In genomic region chr19:18429717-18430416, GRCh38 we compare ENCODE assay signal across 8 cellular contexts. TPM values are rescaled to one million over a fixed set of nuclear protein-coding genes. Genes with fewer than 3 reads are reported as not detected.
DNase-seq lines count a peak whose midpoint lies in the region; ATAC-seq and TF ChIP-seq lines count a peak whose summit lies in the region.

No MANE protein-coding gene starts in this region.

- H3K36me3 ChIP-seq in KOPT-K1 (ENCODE audit: insufficient read depth, low read length) (peaks cover 51% of the 10 kb centered on the region), neural progenitor cell (no peaks in the 10 kb centered on the region)

- CTCF ChIA-PET in CD4-positive, alpha-beta T cell (lab: Charles Lee), result interaction anchor here (1.7 kb wide), 1 partner anchor 11 kb away, joined by 6 read pairs; no protein-coding TSS in a partner anchor

- peaks cover 47% of the 10 kb centered on the region for H3K4me1 ChIP-seq in neural progenitor cell

- no peak overlapping the region for H2AFZ ChIP-seq in neural progenitor cell (replicated peaks)

- H3K4me3 ChIP-seq in choroid plexus epithelial cell (ENCODE audit: low read depth, low read length), result peak overlapping the region; percentile 56
- H3K4me3 ChIP-seq in neural progenitor cell, result peak overlapping the region; percentile 65

- no peaks in the 10 kb centered on the region for H3K36me3 Mint-ChIP-seq in CD4-positive, alpha-beta T cell (ENCODE audit: low read depth)
- H3K36me3 Mint-ChIP-seq in neural progenitor cell, result no peaks in the 10 kb centered on the region

- H3K9ac ChIP-seq in neural progenitor cell, result no peak overlapping the region

- peaks cover 6% of the 10 kb centered on the region for H3K79me2 ChIP-seq in neural progenitor cell (ENCODE audit: low read depth)

- TF ChIP-seq CTCF in CD4-positive, alpha-beta T cell (IDR thresholded peaks at IDR 0.05), result no peak
- TF ChIP-seq CTCF in choroid plexus epithelial cell (conservative IDR thresholded peaks at IDR 0.05; ENCODE audit: low read depth, low read length), result no peak
- no peak for TF ChIP-seq CTCF in neural progenitor cell (IDR thresholded peaks at IDR 0.05)

- H3K4me2 ChIP-seq in neural progenitor cell, result peak overlapping the region; percentile 88

- intact Hi-C loops in CD4-positive, alpha-beta T cell (cut with DNase I, micrococcal nuclease), result no loop called here

- peak overlapping the region; percentile 83 for H3K4me3 Mint-ChIP-seq in CD4-positive, alpha-beta T cell
- H3K4me3 Mint-ChIP-seq in neural progenitor cell, result peak overlapping the region; percentile 76

- peak overlapping the region; percentile 81 for H3K27ac Mint-ChIP-seq in CD4-positive, alpha-beta T cell
- H3K27ac Mint-ChIP-seq in neural progenitor cell, result peak overlapping the region; percentile 69

- POLR2A ChIA-PET in CD4-positive, alpha-beta T cell (lab: Charles Lee), result interaction anchor here (1.2 to 2.3 kb wide), 4 partner anchors 10 to 278 kb away, joined by 3 to 21 read pairs (median 5); partner anchors contain the start of genes PIK3R2 and SSBP4

- peaks cover 17% of the 10 kb centered on the region for H4K20me1 ChIP-seq in neural progenitor cell (ENCODE audit: low read depth)

- no peaks in the 10 kb centered on the region for H3K27me3 Mint-ChIP-seq in CD4-positive, alpha-beta T cell
- H3K27me3 Mint-ChIP-seq in neural progenitor cell (ENCODE audit: insufficient read depth, low read depth), result peaks cover 10% of the 10 kb centered on the region

- H3K9me3 ChIP-seq in CD4-positive, alpha-beta T cell (ENCODE audit: control insufficient read depth, low read length), result no peaks in the 10 kb centered on the region
- H3K9me3 ChIP-seq in KOPT-K1 (ENCODE audit: insufficient read depth, low read length, poor library complexity, severe bottlenecking) (no peaks in the 10 kb centered on the region), neural progenitor cell (ENCODE audit: low read depth) (no peaks in the 10 kb centered on the region)

- H3K27ac ChIP-seq in CD4-positive, alpha-beta T cell (ENCODE audit: low read depth, low read length), result peak overlapping the region; percentile 78
- H3K27ac ChIP-seq in KOPT-K1 (ENCODE audit: low read depth, low read length, poor library complexity, severe bottlenecking), result peak overlapping the region; percentile 55
- peak overlapping the region; percentile 50 for H3K27ac ChIP-seq in neural progenitor cell

- no peaks in the 10 kb centered on the region for H3K27me3 ChIP-seq in CD4-positive, alpha-beta T cell (ENCODE audit: control insufficient read depth, insufficient read depth, low read length)
- no peaks in the 10 kb centered on the region for H3K27me3 ChIP-seq in neural progenitor cell

- no peak for DNase-seq in CD4-positive, alpha-beta T cell
- DNase-seq in choroid plexus epithelial cell (ENCODE audit: low read depth), result peak; percentile 52
- DNase-seq in neural progenitor cell (ENCODE audit: low spot score), result no peak
- no peak for DNase-seq in NCI-H2107 (lab: John Stamatoyannopoulos, UW)
- no peak for DNase-seq in activated effector memory CD4-positive, alpha-beta T cell treated with anti-CD3 and anti-CD28 coated beads, Interleukin-2, amount 50 U/mL, for 16 hours
- DNase-seq in NCI-H69 (lab: John Stamatoyannopoulos, UW), result no peak

- ATAC-seq in CD4-positive, alpha-beta T cell (ENCODE audit: poor library complexity), result no peak
- ATAC-seq in GM19452 (IDR thresholded peaks at IDR 0.05; ENCODE audit: unreplicated experiment), result no peak

- H3F3A ChIP-seq in neural progenitor cell (ENCODE audit: low read depth), result peaks cover 53% of the 10 kb centered on the region

- H3K4me1 Mint-ChIP-seq in CD4-positive, alpha-beta T cell (ENCODE audit: low read depth), result peaks cover 33% of the 10 kb centered on the region
- peaks cover 31% of the 10 kb centered on the region for H3K4me1 Mint-ChIP-seq in neural progenitor cell

- no peaks in the 10 kb centered on the region for H3K9me3 Mint-ChIP-seq in CD4-positive, alpha-beta T cell
- no peaks in the 10 kb centered on the region for H3K9me3 Mint-ChIP-seq in neural progenitor cell

RNA-seq across cellular contexts. Expression of gene ISYNA1, which starts 8.1 kb away (rescaled TPM):
- 10 to 100 TPM; 34.1 to 41.3 TPM for total RNA-seq in CD4-positive, alpha-beta T cell
- 81.7 and 203 TPM in 2 replicates for total RNA-seq in neural progenitor cell (ENCODE audit: low replicate concordance)

RNA-seq across cellular contexts. Expression of gene SSBP4, which starts 10.7 kb away (rescaled TPM):
- 10 to 100 TPM; 44.0 to 50.9 TPM for total RNA-seq in CD4-positive, alpha-beta T cell
- total RNA-seq in neural progenitor cell (ENCODE audit: low replicate concordance), result 21.1 and 50.5 TPM in 2 replicates

RNA-seq across cellular contexts. Expression of gene LRRC25, which starts 32.4 kb away (rescaled TPM):
- total RNA-seq in CD4-positive, alpha-beta T cell, result under 1 TPM; 0.82 to 0.92 TPM
- 0.03 TPM in 1 of 2 replicates, not detected in the other for total RNA-seq in neural progenitor cell (ENCODE audit: low replicate concordance)

RNA-seq across cellular contexts. Expression of gene GDF15, which starts 43.9 kb away (rescaled TPM):
- total RNA-seq in CD4-positive, alpha-beta T cell, result not detected
- 0.19 and 2.5 TPM in 2 replicates for total RNA-seq in neural progenitor cell (ENCODE audit: low replicate concordance)
